Comparison of ENCODE assay signal across 1 cellular context in the genomic region with DNA sequence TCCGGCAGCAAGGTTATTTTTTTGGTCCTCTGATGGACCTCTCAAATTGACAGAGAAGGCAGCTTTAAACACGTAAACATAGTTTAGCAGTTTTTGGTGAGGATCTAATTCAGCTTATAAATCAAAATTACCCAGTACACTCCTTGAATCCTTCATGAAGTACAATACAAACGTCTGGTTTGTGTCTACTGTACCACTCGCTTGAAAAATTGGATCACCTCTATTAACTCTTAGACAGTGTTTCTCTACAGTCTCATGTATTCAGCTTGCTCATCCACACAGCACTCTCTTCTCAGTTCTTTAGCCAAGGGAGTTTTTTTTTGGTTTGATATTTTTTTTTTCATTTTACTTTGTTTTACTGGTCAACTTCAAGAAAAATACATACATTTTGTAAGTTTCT.
TF ChIP-seq lines count a peak whose summit lies in the region.

No MANE protein-coding gene starts in this region.

TF ChIP-seq in SK-N-SH, 30 proteins besides CTCF, POLR2A, EP300 and RAD21 (continued from another document):
- no peak for TF ChIP-seq FOXM1 (IDR thresholded peaks at IDR 0.05; ENCODE audit: low read depth)
- no peak for TF ChIP-seq MEF2A (IDR thresholded peaks at IDR 0.05; ENCODE audit: borderline replicate concordance, low read depth)
- no peak for TF ChIP-seq NRF1 (IDR thresholded peaks at IDR 0.05; ENCODE audit: low read depth, low read length)
- TF ChIP-seq IRF3 (IDR thresholded peaks at IDR 0.05; ENCODE audit: low read depth, low read length): no peak
- TF ChIP-seq FOSL2 (IDR thresholded peaks at IDR 0.05; ENCODE audit: borderline replicate concordance, low read depth): no peak
